ENCODE assay signal across 1 cellular context in genomic region chr16:67959520-67959919, GRCh38.
TF ChIP-seq lines count a peak whose summit lies in the region.

No MANE protein-coding gene starts in this region.

TF ChIP-seq in K562, 482 proteins besides CTCF, POLR2A, EP300 and RAD21 (continued from another document):
- TF ChIP-seq ELK1 (CRISPR knock-in tag; IDR thresholded peaks at IDR 0.05) (no peak), MLLT1 (IDR thresholded peaks at IDR 0.05) (no peak), ZMIZ1 (IDR thresholded peaks at IDR 0.05; ENCODE audit: low read depth in 2 of 2, low read length in 2 of 2) (no peak)
